Comparison of ENCODE assay signal across 14 cellular contexts in the genomic region with DNA sequence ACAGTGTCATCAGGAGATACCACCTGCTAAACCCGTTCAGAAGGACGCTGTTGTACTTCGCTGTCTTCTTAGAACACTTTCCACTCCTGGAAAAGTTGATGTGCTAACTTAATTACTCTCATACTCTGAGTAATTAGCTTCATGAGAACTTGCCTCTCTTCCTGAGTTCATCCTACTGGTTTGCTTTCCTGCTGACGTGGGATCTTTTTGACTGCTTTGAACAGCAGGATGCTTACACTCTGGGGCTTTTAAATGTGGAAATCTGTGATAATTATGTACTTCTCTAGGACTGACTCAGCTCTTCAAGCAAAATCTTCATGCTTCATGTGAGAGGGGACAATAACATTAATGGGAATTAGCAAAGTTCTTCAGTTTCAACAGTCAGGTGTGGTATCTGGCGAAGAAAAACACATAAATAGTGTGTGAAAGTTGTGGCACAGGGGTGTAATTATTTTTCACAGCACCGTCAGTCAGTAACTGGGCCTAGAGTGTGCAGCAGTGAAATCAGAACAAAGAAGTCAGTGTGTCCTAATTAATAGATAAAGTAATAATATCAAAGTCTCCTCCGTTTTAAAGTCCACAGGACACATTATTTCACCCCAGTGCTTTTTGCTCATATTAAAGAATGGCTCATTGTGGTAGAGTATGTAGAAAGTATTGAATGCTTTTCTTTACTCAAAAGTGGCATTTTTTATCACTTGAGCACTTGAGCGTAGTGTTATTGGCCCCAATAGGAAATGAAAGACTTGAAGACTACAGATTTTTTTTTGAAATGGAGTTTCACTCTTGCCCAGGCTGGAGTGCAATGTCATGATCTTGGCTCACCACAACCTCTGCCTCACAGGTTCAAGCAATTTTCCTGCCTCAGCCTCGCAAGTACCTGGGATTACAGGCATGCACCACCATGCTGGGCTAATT.
A peak's percentile ranks its signal among the peaks of the same experiment; 100 is the strongest.
DNase-seq lines count a peak whose midpoint lies in the region; ATAC-seq, FAIRE-seq and TF ChIP-seq lines count a peak whose summit lies in the region.
"Had no signal": no experiment of that assay in that cellular context is flagged by ENCODE, and none has a peak within 500 bp of the region (broad histone marks: within the 10 kb centered on the region; RNA-seq: fewer than 3 reads in every experiment).

No MANE protein-coding gene starts in this region.

- H3K9me3 Mint-ChIP-seq in astrocyte (ENCODE audit: unreplicated experiment) (no peaks in the 10 kb centered on the region), neural crest cell (no peaks in the 10 kb centered on the region)
- H3K9me3 Mint-ChIP-seq: activated naive CD4-positive, alpha-beta T cell treated with anti-CD3 and anti-CD28 coated beads, Interleukin-2, amount 50 U/mL, for 24 hours had no signal

- H3K36me3 ChIP-seq in left ventricle myocardium inferior (peaks cover 11% of the 10 kb centered on the region), astrocyte (ENCODE audit: insufficient read depth, low read length) (no peaks in the 10 kb centered on the region), aorta (ENCODE audit: control insufficient read depth in 1 of 2, insufficient read depth in 2 of 2, low read length in 1 of 2) (peaks cover 0 to 1% of the 10 kb centered on the region in 2 donors), WERI-Rb-1 (no peaks in the 10 kb centered on the region; the same call in 1 of the 2 replicates)

- H3K4me3 ChIP-seq in left ventricle myocardium inferior (no peak overlapping the region), astrocyte (ENCODE audit: insufficient read depth, low read depth, low read length) (no peak overlapping the region), aorta (ENCODE audit: low read length in 2 of 2) (no peak overlapping the region), WERI-Rb-1 (ENCODE audit: low read depth, low read length) (no peak overlapping the region)
- H3K4me3 ChIP-seq: A549 had no signal

- no peak overlapping the region for H3K9ac ChIP-seq in astrocyte (ENCODE audit: low read length)

- H3K27me3 ChIP-seq in left ventricle myocardium inferior (ENCODE audit: low read depth) (no peaks in the 10 kb centered on the region), astrocyte (ENCODE audit: insufficient read depth, low read length) (no peaks in the 10 kb centered on the region), aorta (ENCODE audit: control insufficient read depth in 1 of 2, insufficient read depth in 2 of 2, low read length in 1 of 2) (no peaks in the 10 kb centered on the region), WERI-Rb-1 (ENCODE audit: insufficient read depth, low read depth, severe bottlenecking) (no peaks in the 10 kb centered on the region)

- TF ChIP-seq CTCF in left ventricle myocardium inferior (IDR thresholded peaks at IDR 0.05; ENCODE audit: borderline replicate concordance): no peak
- no peak for TF ChIP-seq CTCF in astrocyte (IDR thresholded peaks at IDR 0.05; ENCODE audit: insufficient read depth, low read depth, low read length)
- TF ChIP-seq CTCF in neural crest cell (conservative IDR thresholded peaks at IDR 0.05): no peak
- TF ChIP-seq CTCF in WERI-Rb-1 (IDR thresholded peaks at IDR 0.05; ENCODE audit: low read depth, low read length): no peak

- H3K27me3 Mint-ChIP-seq in astrocyte (ENCODE audit: low read depth, unreplicated experiment): no peaks in the 10 kb centered on the region
- no peaks in the 10 kb centered on the region for H3K27me3 Mint-ChIP-seq in neural crest cell (ENCODE audit: low read depth)
- H3K27me3 Mint-ChIP-seq: activated naive CD4-positive, alpha-beta T cell treated with anti-CD3 and anti-CD28 coated beads, Interleukin-2, amount 50 U/mL, for 24 hours had no signal

- ATAC-seq in Right ventricle myocardium superior (ENCODE audit: poor library complexity) (no peak), aorta (ENCODE audit: low FRiP score) (no peak), GM18907 (IDR thresholded peaks at IDR 0.05; ENCODE audit: unreplicated experiment) (no peak), GM18511 (IDR thresholded peaks at IDR 0.05; ENCODE audit: unreplicated experiment) (no peak)
- ATAC-seq: A549, esophagus mucosa had no signal

- intact Hi-C loops in left ventricle myocardium inferior (cut with micrococcal nuclease): no loop called here
- intact Hi-C loops in Right ventricle myocardium superior (cut with DNase I): no loop called here
- intact Hi-C loops in aorta (cut with DNase I): no loop called here

- H3K36me3 Mint-ChIP-seq in astrocyte (ENCODE audit: low read depth, unreplicated experiment) (peaks cover 2% of the 10 kb centered on the region), neural crest cell (ENCODE audit: low read depth) (no peaks in the 10 kb centered on the region)

- FAIRE-seq in astrocyte (lab: Jason Lieb, UNC): peak; percentile 26
- FAIRE-seq: A549 had no signal

- no peak overlapping the region for H2AFZ ChIP-seq in astrocyte (ENCODE audit: low read depth, low read length)

- H3K9me3 ChIP-seq in left ventricle myocardium inferior (replicated peaks) (no peaks in the 10 kb centered on the region), astrocyte (ENCODE audit: insufficient read depth, low read depth, low read length) (no peaks in the 10 kb centered on the region), aorta (ENCODE audit: control insufficient read depth, low read length) (no peaks in the 10 kb centered on the region), WERI-Rb-1 (ENCODE audit: severe bottlenecking) (no peaks in the 10 kb centered on the region)
- H3K9me3 ChIP-seq: A549 had no signal

- H3K79me2 ChIP-seq in astrocyte (ENCODE audit: insufficient read depth, low read length): peaks cover 43% of the 10 kb centered on the region

- H4K20me1 ChIP-seq in astrocyte (ENCODE audit: insufficient read depth, low read length): no peaks in the 10 kb centered on the region

- H3K4me1 Mint-ChIP-seq in astrocyte (ENCODE audit: low read depth, unreplicated experiment) (peaks cover 39% of the 10 kb centered on the region), neural crest cell (peaks cover 27% of the 10 kb centered on the region)

- 56 to 62% methylated on average over 9 of the region's 9 CpGs for WGBS in aorta, 2 donors

- DNase-seq in left ventricle myocardium inferior (no peak), Right ventricle myocardium superior (no peak), astrocyte (ENCODE audit: low read depth) (no peak), neural crest cell (ENCODE audit: low read depth, low spot score) (no peak), aorta (no peak), WERI-Rb-1 (no peak)
- DNase-seq: COR-L47, Kasumi-1, NCI-H187 had no signal

- H3K27ac ChIP-seq in left ventricle myocardium inferior (replicated peaks) (peak overlapping the region; percentile 97), astrocyte (ENCODE audit: low read depth, low read length) (no peak overlapping the region), aorta (ENCODE audit: low read depth in 1 of 2, low read length in 2 of 2) (peak overlapping the region; percentile 70 to 92), WERI-Rb-1 (no peak overlapping the region)
- H3K27ac ChIP-seq: A549 had no signal

- no peak overlapping the region for H3K4me3 Mint-ChIP-seq in astrocyte (ENCODE audit: unreplicated experiment)
- no peak overlapping the region for H3K4me3 Mint-ChIP-seq in neural crest cell
- H3K4me3 Mint-ChIP-seq: activated naive CD4-positive, alpha-beta T cell treated with anti-CD3 and anti-CD28 coated beads, Interleukin-2, amount 50 U/mL, for 24 hours had no signal

- H3K4me1 ChIP-seq in left ventricle myocardium inferior (peaks cover 100% of the 10 kb centered on the region), astrocyte (ENCODE audit: insufficient read depth, low read length) (peaks cover 25% of the 10 kb centered on the region), aorta (ENCODE audit: control insufficient read depth in 1 of 2, insufficient read depth in 2 of 2, low read length in 2 of 2) (peaks cover 5 to 19% of the 10 kb centered on the region in 2 donors)

- no peak overlapping the region for H3K4me2 ChIP-seq in astrocyte (ENCODE audit: low read length)
- H3K4me2 ChIP-seq: A549 had no signal

- no peak overlapping the region for H3K27ac Mint-ChIP-seq in astrocyte (ENCODE audit: unreplicated experiment)
- H3K27ac Mint-ChIP-seq in neural crest cell (ENCODE audit: unreplicated experiment): peak overlapping the region; percentile 91
- H3K27ac Mint-ChIP-seq: activated naive CD4-positive, alpha-beta T cell treated with anti-CD3 and anti-CD28 coated beads, Interleukin-2, amount 50 U/mL, for 24 hours had no signal

Comparison
In these comparisons a context has a peak if more than half of its experiments do, and no peak if none do; other contexts are left out.
1. H3K27ac ChIP-seq: peak in left ventricle myocardium inferior (single experiment) and aorta (2 of 2); none in astrocyte (single experiment) and WERI-Rb-1 (single experiment).